In genomic region chr6:151763303-151763702, GRCh38 we compare ENCODE assay signal across 11 cellular contexts. TPM values are rescaled to one million over a fixed set of nuclear protein-coding genes. Genes with fewer than 3 reads are reported as not detected.
A peak's percentile ranks its signal among the peaks of the same experiment; 100 is the strongest.
DNase-seq lines count a peak whose midpoint lies in the region; ATAC-seq, FAIRE-seq and TF ChIP-seq lines count a peak whose summit lies in the region.
"Had no signal": no experiment of that assay in that cellular context is flagged by ENCODE, and none has a peak within 500 bp of the region (broad histone marks: within the 10 kb centered on the region; RNA-seq: fewer than 3 reads in every experiment).

No MANE protein-coding gene starts in this region.

- TF ChIP-seq CTCF in foreskin keratinocyte (conservative IDR thresholded peaks at IDR 0.05) (peak; percentile 68), gastrocnemius medialis (IDR thresholded peaks at IDR 0.05 in 4 of 5, conservative IDR thresholded peaks at IDR 0.05 in 1 of 5) (peak in 2 of 5 experiments; percentile 7 to 27), D721Med (IDR thresholded peaks at IDR 0.05; ENCODE audit: insufficient read depth, missing control alignments) (no peak)

- intact Hi-C loops in gastrocnemius medialis (cut with DNase I; ENCODE audit: low total_unique reads): loop anchor here (5.0 kb wide), 1 partner anchor 71 kb away; no protein-coding TSS in a partner anchor

- TF ChIP-seq POLR2A in gastrocnemius medialis (IDR thresholded peaks at IDR 0.05): no peak

- H3K27me3 ChIP-seq in foreskin keratinocyte (no peaks in the 10 kb centered on the region), gastrocnemius medialis (no peaks in the 10 kb centered on the region)
- H3K27me3 ChIP-seq: colonic mucosa had no signal

- ATAC-seq in foreskin keratinocyte (peak; percentile 79), gastrocnemius medialis (peak in 1 of 2 donors; percentile 36), GM18861 (IDR thresholded peaks at IDR 0.05; ENCODE audit: unreplicated experiment) (no peak)

- H3K36me3 ChIP-seq in SK-N-MC (ENCODE audit: insufficient read depth, low read length) (no peaks in the 10 kb centered on the region), gastrocnemius medialis (no peaks in the 10 kb centered on the region)
- H3K36me3 ChIP-seq: colonic mucosa had no signal

- H3K9ac ChIP-seq in SK-N-MC (ENCODE audit: insufficient read length): no peak overlapping the region

- H3K4me3 ChIP-seq in SK-N-MC (peak overlapping the region; percentile 46), gastrocnemius medialis (peak overlapping the region in 1 of 4 donors; percentile 16)
- H3K4me3 ChIP-seq: colonic mucosa, GM12878 had no signal

- FAIRE-seq in D721Med (lab: Jason Lieb, UNC): no peak
- FAIRE-seq: GM12878 had no signal

- H3K9me3 ChIP-seq in SK-N-MC (ENCODE audit: low read depth, low read length) (no peaks in the 10 kb centered on the region), gastrocnemius medialis (no peaks in the 10 kb centered on the region)
- H3K9me3 ChIP-seq: colonic mucosa had no signal

- in situ Hi-C loops in gastrocnemius medialis (cut with MboI; ENCODE audit: low sequenced_read_pairs in 4 of 4): loop anchor here in 3 of 4 donors (10.0 to 25.0 kb wide), 2 partner anchors 361 to 499 kb away; no protein-coding TSS in a partner anchor

- peak; percentile 25 for DNase-seq in ELR (ENCODE audit: low read depth)
- DNase-seq in SK-N-MC (ENCODE audit: low read depth, low spot score): no peak
- DNase-seq in foreskin keratinocyte: peak; percentile 78 to 90
- DNase-seq in gastrocnemius medialis: no peak
- DNase-seq in central memory CD4-positive, alpha-beta T cell: no peak
- DNase-seq in D721Med (ENCODE audit: insufficient read length, low spot score): no peak
- DNase-seq in effector CD8-positive, alpha-beta T cell (lab: John Stamatoyannopoulos, UW): no peak
- DNase-seq: activated B cell treated with CpG ODN at 0.5 μM for 24 hours had no signal

- H3K27ac ChIP-seq in SK-N-MC: no peak overlapping the region
- peak overlapping the region; percentile 43 for H3K27ac ChIP-seq in foreskin keratinocyte
- peak overlapping the region in 3 of 4 donors; percentile 50 to 57 (median 56) for H3K27ac ChIP-seq in gastrocnemius medialis
- H3K27ac ChIP-seq: colonic mucosa had no signal

- H3K4me1 ChIP-seq in foreskin keratinocyte (peaks cover 13% of the 10 kb centered on the region), gastrocnemius medialis (no peaks in the 10 kb centered on the region)
- H3K4me1 ChIP-seq: colonic mucosa had no signal

RNA-seq across cellular contexts. Expression of gene ESR1, which starts 44.2 kb away (rescaled TPM):
- total RNA-seq in foreskin keratinocyte: 1.1 and 1.3 TPM in 2 replicates
- 0.35 and 0.56 TPM in 2 replicates for polyA plus RNA-seq in foreskin keratinocyte
- total RNA-seq in gastrocnemius medialis: 1 to 10 TPM in 3 of 4 donors, under 1 TPM in 1; 0.61 to 1.1 (median 1.1) TPM

Comparison
In these comparisons a context has a peak if more than half of its experiments do, and no peak if none do; other contexts are left out.
1. DNase-seq: peak in ELR (single experiment) and foreskin keratinocyte (2 of 2); none in SK-N-MC (single experiment), gastrocnemius medialis (0 of 2), central memory CD4-positive, alpha-beta T cell (single experiment), D721Med (single experiment) and effector CD8-positive, alpha-beta T cell (single experiment).